Comparison of ENCODE assay signal across 9 cellular contexts in genomic region chr1:44417351-44418021, GRCh38. TPM values are rescaled to one million over a fixed set of nuclear protein-coding genes. Genes with fewer than 3 reads are reported as not detected.
DNase-seq lines count a peak whose midpoint lies in the region; ATAC-seq lines count a peak whose summit lies in the region.
"Had no signal": no experiment of that assay in that cellular context is flagged by ENCODE, and none has a peak within 500 bp of the region (broad histone marks: within the 10 kb centered on the region; RNA-seq: fewer than 3 reads in every experiment).

No MANE protein-coding gene starts in this region.

- peak; percentile 27 for DNase-seq in activated CD4-positive, alpha-beta T cell treated with anti-CD3 and anti-CD28 coated beads for 48 hours
- no peak for DNase-seq in activated CD4-positive, alpha-beta T cell treated with anti-CD3 and anti-CD28 coated beads for 4 hours
- DNase-seq in SHP77 (lab: John Stamatoyannopoulos, UW), result peak; percentile 40 to 72
- peak; percentile 44 to 91 (median 76) for DNase-seq in head of caudate nucleus
- DNase-seq in occipital lobe (lab: John Stamatoyannopoulos, UW), result peak; percentile 62
- no peak for DNase-seq in T-helper 1 cell
- DNase-seq in epidermal melanocyte (ENCODE audit: insufficient read length, low spot score), result no peak

- intact Hi-C loops in head of caudate nucleus (cut with DNase I), result no loop called here

- ATAC-seq in GM18498 (IDR thresholded peaks at IDR 0.05; ENCODE audit: unreplicated experiment), result no peak
- ATAC-seq: Panc1 had no signal

RNA-seq across cellular contexts. Expression of gene RNF220, which starts 12.4 kb away (rescaled TPM):
- total RNA-seq in occipital lobe, result 46.8 TPM

Comparison
In these comparisons a context has a peak if more than half of its experiments do, and no peak if none do; other contexts are left out.
1. DNase-seq: peak in activated CD4-positive, alpha-beta T cell treated with anti-CD3 and anti-CD28 coated beads for 48 hours (single experiment), SHP77 (2 of 2), head of caudate nucleus (42 of 42) and occipital lobe (single experiment); none in activated CD4-positive, alpha-beta T cell treated with anti-CD3 and anti-CD28 coated beads for 4 hours (0 of 2), T-helper 1 cell (0 of 5) and epidermal melanocyte (single experiment).